ENCODE assay signal across 8 cellular contexts in the genomic region with DNA sequence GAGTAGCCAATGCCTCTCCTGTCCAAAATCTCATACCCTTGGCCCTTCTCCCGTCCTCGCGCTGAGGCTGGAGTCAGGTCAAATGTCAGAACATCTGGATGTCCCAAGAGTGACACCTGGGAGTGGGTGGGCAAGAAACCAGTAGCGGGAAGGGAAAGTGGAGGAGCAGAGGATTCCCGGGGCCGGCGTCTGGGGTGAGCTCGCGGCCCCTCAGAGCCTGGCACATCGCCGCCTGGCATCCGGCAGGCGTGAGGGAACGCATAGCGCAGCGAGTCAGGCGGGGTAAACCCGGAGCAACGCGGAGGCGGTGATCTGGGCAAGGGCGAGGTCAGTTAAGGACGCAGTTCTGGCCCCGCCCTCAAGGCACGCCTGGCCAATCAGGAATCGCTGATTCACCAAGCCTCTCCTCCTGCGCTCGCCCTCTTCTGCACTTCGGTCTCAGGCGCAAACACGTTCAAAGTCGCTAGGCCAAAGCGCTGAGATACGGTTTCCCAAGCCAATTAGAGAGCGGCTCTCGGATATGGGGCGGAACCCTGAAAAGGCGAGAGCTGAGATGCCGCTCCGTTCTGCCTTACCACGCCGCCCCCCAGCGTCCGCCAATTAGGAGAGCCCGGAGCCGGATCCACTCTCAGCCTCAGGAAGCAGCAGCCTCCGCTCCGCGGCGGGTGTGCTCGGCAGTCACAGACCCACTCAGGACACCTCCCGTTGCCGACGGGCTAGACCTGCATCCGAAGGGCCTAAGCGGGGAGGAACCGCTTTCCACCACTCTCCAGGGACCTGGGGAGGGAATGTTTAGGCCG. TPM values are rescaled to one million over a fixed set of nuclear protein-coding genes. Genes with fewer than 3 reads are reported as not detected.
A peak's percentile ranks its signal among the peaks of the same experiment; 100 is the strongest.
DNase-seq lines count a peak whose midpoint lies in the region; ATAC-seq and FAIRE-seq lines count a peak whose summit lies in the region.

No MANE protein-coding gene starts in this region.

- H3K27me3 Mint-ChIP-seq in naive B cell = peaks cover 0 to 4% (median 0%) of the 10 kb centered on the region in 3 donors
- H3K27me3 Mint-ChIP-seq in stimulated activated memory B cell treated with anti-CD40 and anti-IgM and Interleukin-4, amounts not matched to agents 10 μg/mL and 1 μg/mL and 100 μg/mL, for 72 hours = no peaks in the 10 kb centered on the region

- peak overlapping the region; percentile 89 to 95 (median 92) for H3K4me3 Mint-ChIP-seq in naive B cell
- peak overlapping the region; percentile 82 for H3K4me3 Mint-ChIP-seq in stimulated activated memory B cell treated with anti-CD40 and anti-IgM and Interleukin-4, amounts not matched to agents 10 μg/mL and 1 μg/mL and 100 μg/mL, for 72 hours

- H3K9me3 ChIP-seq in KOPT-K1 (ENCODE audit: insufficient read depth, low read length, poor library complexity, severe bottlenecking) = no peaks in the 10 kb centered on the region

- peaks cover 21% of the 10 kb centered on the region for H3K36me3 ChIP-seq in KOPT-K1 (ENCODE audit: insufficient read depth, low read length)

- ATAC-seq in GM21786 (IDR thresholded peaks at IDR 0.05; ENCODE audit: unreplicated experiment) (peak; percentile 92), naive B cell (ENCODE audit: low read depth in 2 of 2) (peak; percentile 86)
- ATAC-seq in stimulated activated memory B cell treated with anti-CD40 and anti-IgM and Interleukin-4, amounts not matched to agents 10 μg/mL and 1 μg/mL and 100 μg/mL, for 72 hours = peak; percentile 96

- DNase-seq in DMS79 treated with DMSO at 0.1 percent for 48 hours (lab: John Stamatoyannopoulos, UW) (peak; percentile 98), RCC 7860 (ENCODE audit: low spot score) (peak; percentile 96), fibroblast of gingiva (ENCODE audit: low read depth) (peak; percentile 99), naive B cell (peak; percentile 95)
- peak; percentile 88 to 89 for DNase-seq in activated T-helper 1 cell treated with anti-CD3 and anti-CD28 coated beads, Interleukin-2, amount 50 U/mL, for 16 hours (ENCODE audit: low read depth in 1 of 2, low spot score in 1 of 2)

- H3K36me3 Mint-ChIP-seq in naive B cell = peaks cover 5 to 7% of the 10 kb centered on the region in 2 donors
- H3K36me3 Mint-ChIP-seq in stimulated activated memory B cell treated with anti-CD40 and anti-IgM and Interleukin-4, amounts not matched to agents 10 μg/mL and 1 μg/mL and 100 μg/mL, for 72 hours = peaks cover 32% of the 10 kb centered on the region

- H3K27ac ChIP-seq in KOPT-K1 (ENCODE audit: low read depth, low read length, poor library complexity, severe bottlenecking) = peak overlapping the region; percentile 83

- FAIRE-seq in RCC 7860 (lab: Jason Lieb, UNC) = peak; percentile 86

- no peaks in the 10 kb centered on the region for H3K9me3 Mint-ChIP-seq in naive B cell
- H3K9me3 Mint-ChIP-seq in stimulated activated memory B cell treated with anti-CD40 and anti-IgM and Interleukin-4, amounts not matched to agents 10 μg/mL and 1 μg/mL and 100 μg/mL, for 72 hours = no peaks in the 10 kb centered on the region

- H3K4me1 Mint-ChIP-seq in naive B cell = peaks cover 20 to 40% (median 38%) of the 10 kb centered on the region in 3 donors
- H3K4me1 Mint-ChIP-seq in stimulated activated memory B cell treated with anti-CD40 and anti-IgM and Interleukin-4, amounts not matched to agents 10 μg/mL and 1 μg/mL and 100 μg/mL, for 72 hours = peaks cover 40% of the 10 kb centered on the region

- peak overlapping the region; percentile 91 to 99 (median 97) for H3K27ac Mint-ChIP-seq in naive B cell
- peak overlapping the region; percentile 91 for H3K27ac Mint-ChIP-seq in stimulated activated memory B cell treated with anti-CD40 and anti-IgM and Interleukin-4, amounts not matched to agents 10 μg/mL and 1 μg/mL and 100 μg/mL, for 72 hours

RNA-seq across cellular contexts. Expression of gene VPS52, which starts 22.5 kb away (rescaled TPM):
- 10 to 100 TPM in 5 of 6 donors, 1 to 10 TPM in 1; 5.3 to 18.9 (median 14.4) TPM for polyA plus RNA-seq in naive B cell (ENCODE audit: low read depth in 6 of 6)

RNA-seq across cellular contexts. Expression of gene RPS18, which starts 22.7 kb away (rescaled TPM):
- over 10,000 TPM in 1 of 6 donors, 1,000 to 10,000 TPM in 5; 6,561 to 10,092 (median 8,290) TPM for polyA plus RNA-seq in naive B cell (ENCODE audit: low read depth in 6 of 6)

RNA-seq across cellular contexts. Expression of gene B3GALT4, which starts 27.8 kb away (rescaled TPM):
- 10 to 100 TPM; 18.3 to 31.6 (median 22.2) TPM for polyA plus RNA-seq in naive B cell (ENCODE audit: low read depth in 6 of 6)

RNA-seq across cellular contexts. Expression of gene WDR46, which starts 39.9 kb away (rescaled TPM):
- polyA plus RNA-seq in naive B cell (ENCODE audit: low read depth in 6 of 6) = 10 to 100 TPM; 50.5 to 78.0 (median 59.3) TPM

RNA-seq across cellular contexts. Expression of gene PFDN6, which starts 40.3 kb away (rescaled TPM):
- polyA plus RNA-seq in naive B cell (ENCODE audit: low read depth in 6 of 6) = 10 to 100 TPM; 29.4 to 47.8 (median 41.3) TPM

Comparison
In these comparisons a context has a peak if more than half of its experiments do, and no peak if none do; other contexts are left out.
1. Peak in every context shown above with its lines: DNase-seq, ATAC-seq and H3K27ac ChIP-seq.